ENCODE assay signal across 9 cellular contexts in the genomic region with DNA sequence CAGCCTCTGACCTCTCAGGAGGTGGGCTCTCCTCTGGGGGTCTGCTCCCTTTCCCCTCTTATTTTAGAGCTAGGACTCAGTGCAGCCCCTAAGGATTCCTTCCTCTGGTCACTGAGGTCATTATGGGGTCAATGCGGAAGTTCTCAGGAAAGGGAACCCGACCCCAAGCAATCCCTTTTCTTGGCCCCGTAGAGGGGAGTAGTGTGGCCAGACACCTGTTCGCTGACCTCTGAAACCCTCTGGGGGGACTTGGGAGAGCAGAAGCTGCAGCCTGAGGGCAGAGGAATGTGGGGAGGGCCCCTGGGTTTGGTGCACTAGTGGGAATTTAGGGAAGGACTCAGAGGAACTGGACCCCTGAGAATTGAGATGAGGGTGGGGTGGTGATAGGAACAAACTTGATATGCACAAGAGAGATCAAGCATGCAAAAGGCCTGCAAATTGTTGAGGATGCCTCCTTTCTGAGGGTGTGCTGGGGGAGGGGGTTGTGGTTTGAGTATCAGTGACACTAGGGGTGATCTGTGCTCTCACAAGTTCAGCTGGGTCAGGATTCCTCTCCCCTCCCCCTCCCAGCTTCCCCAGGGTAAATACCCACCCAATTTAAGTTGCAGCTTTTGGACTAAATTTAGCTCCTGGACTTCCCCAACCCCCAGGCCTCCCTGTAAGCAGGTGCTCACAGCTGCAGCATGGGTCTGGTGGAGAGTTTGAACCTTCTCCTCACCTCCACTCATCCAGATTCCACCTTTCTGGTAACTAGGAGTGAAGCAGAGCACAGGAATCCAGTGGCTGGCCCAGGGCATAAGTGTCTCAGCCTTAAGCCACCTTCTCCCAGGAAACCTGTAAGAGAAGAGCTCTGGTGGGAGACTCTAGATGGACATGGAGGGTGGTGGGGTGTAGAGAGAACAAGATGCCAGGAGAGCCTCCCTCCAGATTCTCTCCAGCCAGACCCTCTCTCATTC. TPM values are rescaled to one million over a fixed set of nuclear protein-coding genes. Genes with fewer than 3 reads are reported as not detected.
DNase-seq lines count a peak whose midpoint lies in the region; ATAC-seq and TF ChIP-seq lines count a peak whose summit lies in the region.
"Had no signal": no experiment of that assay in that cellular context is flagged by ENCODE, and none has a peak within 500 bp of the region (broad histone marks: within the 10 kb centered on the region; RNA-seq: fewer than 3 reads in every experiment).

No MANE protein-coding gene starts in this region.

- no peaks in the 10 kb centered on the region for H4K20me1 ChIP-seq in fibroblast of lung (ENCODE audit: control insufficient read depth, extremely low read depth, insufficient read depth, low read length)

- H3K27me3 Mint-ChIP-seq in CD4-positive, alpha-beta T cell = no peaks in the 10 kb centered on the region
- H3K27me3 Mint-ChIP-seq in IgD-negative memory B cell = no peaks in the 10 kb centered on the region

- no peak overlapping the region for H2AFZ ChIP-seq in fibroblast of lung (ENCODE audit: low read length)

- no peaks in the 10 kb centered on the region for H3K9me3 ChIP-seq in CD4-positive, alpha-beta T cell (ENCODE audit: control insufficient read depth, low read length)
- H3K9me3 ChIP-seq in fibroblast of lung (ENCODE audit: control insufficient read depth, insufficient read depth, low read depth, low read length) (no peaks in the 10 kb centered on the region), skeletal muscle tissue (ENCODE audit: control insufficient read depth in 3 of 3, low read length in 3 of 3) (no peaks in the 10 kb centered on the region)

- H3K27ac Mint-ChIP-seq in CD4-positive, alpha-beta T cell = peak overlapping the region; percentile 98
- H3K27ac Mint-ChIP-seq in IgD-negative memory B cell = peak overlapping the region; percentile 98 to 100 (median 99)

- H3K9me3 Mint-ChIP-seq in CD4-positive, alpha-beta T cell = no peaks in the 10 kb centered on the region
- H3K9me3 Mint-ChIP-seq in IgD-negative memory B cell = no peaks in the 10 kb centered on the region

- peaks cover 5% of the 10 kb centered on the region for H3K36me3 ChIP-seq in fibroblast of lung (ENCODE audit: control insufficient read depth, insufficient read depth, low read length)
- H3K36me3 ChIP-seq in skeletal muscle tissue (ENCODE audit: control insufficient read depth in 3 of 3, insufficient read depth in 3 of 3, low read length in 3 of 3) = peaks cover 1 to 5% (median 3%) of the 10 kb centered on the region in 3 donors

- peak; percentile 10 for ATAC-seq in CD4-positive, alpha-beta T cell (ENCODE audit: poor library complexity)
- ATAC-seq in GM21381 (IDR thresholded peaks at IDR 0.05; ENCODE audit: unreplicated experiment) = peak; percentile 32

- H3K4me3 ChIP-seq in fibroblast of lung (replicated peaks in 1 of 4; ENCODE audit: control extremely low read depth in 1 of 4, insufficient read depth in 1 of 4, low read depth in 3 of 4, low read length in 4 of 4) (peak overlapping the region in 1 of 4 experiments; percentile 23), skeletal muscle tissue (ENCODE audit: low read length in 3 of 3) (peak overlapping the region; percentile 84 to 92 (median 87))

- peaks cover 47% of the 10 kb centered on the region for H3K4me1 ChIP-seq in fibroblast of lung (ENCODE audit: control insufficient read depth, extremely low read depth, insufficient read depth, low read length)
- H3K4me1 ChIP-seq in skeletal muscle tissue (ENCODE audit: control insufficient read depth in 3 of 3, insufficient read depth in 3 of 3, low read length in 3 of 3) = peaks cover 72 to 92% (median 81%) of the 10 kb centered on the region in 3 donors

- H3K9ac ChIP-seq in fibroblast of lung (ENCODE audit: insufficient read depth, low read length) (peak overlapping the region; percentile 39), skeletal muscle tissue (ENCODE audit: low read depth in 1 of 3, low read length in 3 of 3) (peak overlapping the region; percentile 97 to 100 (median 99))

- H3K4me3 Mint-ChIP-seq in CD4-positive, alpha-beta T cell = peak overlapping the region; percentile 96
- H3K4me3 Mint-ChIP-seq in IgD-negative memory B cell = peak overlapping the region; percentile 91 to 99 (median 96)

- H3K27me3 ChIP-seq in CD4-positive, alpha-beta T cell (ENCODE audit: control insufficient read depth, insufficient read depth, low read length) = no peaks in the 10 kb centered on the region
- H3K27me3 ChIP-seq in fibroblast of lung (ENCODE audit: control insufficient read depth, insufficient read depth, low read length) (no peaks in the 10 kb centered on the region), skeletal muscle tissue (ENCODE audit: control insufficient read depth in 3 of 3, insufficient read depth in 3 of 3, low read length in 3 of 3) (no peaks in the 10 kb centered on the region)

- H3K4me2 ChIP-seq in fibroblast of lung (ENCODE audit: extremely low read depth, insufficient read depth, low read length) = peak overlapping the region; percentile 44

- TF ChIP-seq CTCF in CD4-positive, alpha-beta T cell (IDR thresholded peaks at IDR 0.05) = no peak
- no peak for TF ChIP-seq CTCF in fibroblast of lung (conservative IDR thresholded peaks at IDR 0.05 in 1 of 2, IDR thresholded peaks at IDR 0.05 in 1 of 2; ENCODE audit: low read depth in 1 of 2, low read length in 2 of 2)

- DNase-seq in CD4-positive, alpha-beta T cell = peak; percentile 41 to 81 (median 64)
- DNase-seq in activated CD8-positive, alpha-beta memory T cell treated with anti-CD3 and anti-CD28 coated beads, Interleukin-2, amount 50 U/mL, for 4 hours = peak; percentile 72
- DNase-seq in fibroblast of lung (ENCODE audit: low read depth in 2 of 2) (no peak), epidermal melanocyte (ENCODE audit: insufficient read length, low spot score) (no peak), NCI-H2081 treated with DMSO at 0.1 percent for 48 hours (lab: John Stamatoyannopoulos, UW) (no peak)

- peaks cover 70% of the 10 kb centered on the region for H3K4me1 Mint-ChIP-seq in CD4-positive, alpha-beta T cell (ENCODE audit: low read depth)
- H3K4me1 Mint-ChIP-seq in IgD-negative memory B cell = peaks cover 27 to 44% (median 32%) of the 10 kb centered on the region in 3 donors

- POLR2A ChIA-PET in CD4-positive, alpha-beta T cell (lab: Charles Lee) = interaction anchor here (0.9 to 14.5 kb wide), 22 partner anchors 11 to 676 kb away, joined by 3 to 1538 read pairs (median 6); partner anchors contain the start of genes ADAMTSL4, ENSA, FALEC and GOLPH3L

- intact Hi-C loops in CD4-positive, alpha-beta T cell (cut with DNase I, micrococcal nuclease) = loop anchor here (1.0 to 5.0 kb wide), 5 partner anchors 11 to 435 kb away; partner anchors contain the start of gene GOLPH3L (in 1 of the 2)

- H3K36me3 Mint-ChIP-seq in CD4-positive, alpha-beta T cell (ENCODE audit: low read depth) = peaks cover 35% of the 10 kb centered on the region
- peaks cover 3% of the 10 kb centered on the region for H3K36me3 Mint-ChIP-seq in IgD-negative memory B cell

- CTCF ChIA-PET in CD4-positive, alpha-beta T cell (lab: Charles Lee) = interaction anchor here (0.5 to 6.4 kb wide), 5 partner anchors 12 to 59 kb away, joined by 3 to 183 read pairs (median 28); partner anchors contain the start of gene MCL1

- peak overlapping the region; percentile 97 for H3K27ac ChIP-seq in CD4-positive, alpha-beta T cell (ENCODE audit: low read depth, low read length)
- H3K27ac ChIP-seq in fibroblast of lung (ENCODE audit: insufficient read depth, low read length) = peak overlapping the region; percentile 100
- peak overlapping the region; percentile 100 for H3K27ac ChIP-seq in skeletal muscle tissue (ENCODE audit: low read depth, low read length)

- peaks cover 33% of the 10 kb centered on the region for H3K79me2 ChIP-seq in fibroblast of lung (ENCODE audit: control insufficient read depth, insufficient read depth, low read length)

RNA-seq across cellular contexts. Expression of gene ADAMTSL4, which starts 13.5 kb away (rescaled TPM):
- under 1 TPM; 0.16 to 0.22 TPM for total RNA-seq in CD4-positive, alpha-beta T cell
- polyA plus RNA-seq in IgD-negative memory B cell = 0.30 TPM
- 6.4 and 13.0 TPM in 2 replicates for total RNA-seq in fibroblast of lung
- 7.3 and 19.8 TPM in 2 replicates for polyA plus RNA-seq in fibroblast of lung
- polyA plus RNA-seq in fibroblast of lung (2012) = 12.6 and 25.9 TPM in 2 replicates
- polyA minus RNA-seq in fibroblast of lung (ENCODE audit: low replicate concordance) = 16.6 and 30.2 TPM in 2 replicates
- 12.0 TPM for total RNA-seq in skeletal muscle tissue

RNA-seq across cellular contexts. Expression of gene MCL1, which starts 16.7 kb away (rescaled TPM):
- 100 to 1,000 TPM; 737 to 747 TPM for total RNA-seq in CD4-positive, alpha-beta T cell
- polyA plus RNA-seq in IgD-negative memory B cell = 99.6 TPM
- total RNA-seq in fibroblast of lung = 232 and 233 TPM in 2 replicates
- 108 and 136 TPM in 2 replicates for polyA plus RNA-seq in fibroblast of lung
- 105 and 138 TPM in 2 replicates for polyA plus RNA-seq in fibroblast of lung (2012)
- polyA minus RNA-seq in fibroblast of lung (ENCODE audit: low replicate concordance) = 24.4 and 91.5 TPM in 2 replicates
- total RNA-seq in skeletal muscle tissue = 157 TPM

RNA-seq across cellular contexts. Expression of gene FALEC, which starts 47.1 kb away (rescaled TPM):
- total RNA-seq in CD4-positive, alpha-beta T cell = not detected
- 1.0 TPM for polyA plus RNA-seq in IgD-negative memory B cell
- 0.83 and 1.0 TPM in 2 replicates for total RNA-seq in fibroblast of lung
- polyA plus RNA-seq in fibroblast of lung = 0.15 TPM in 1 of 2 replicates, not detected in the other
- polyA plus RNA-seq in fibroblast of lung (2012) = not detected in 2 replicates
- polyA minus RNA-seq in fibroblast of lung (ENCODE audit: low replicate concordance) = not detected in 2 replicates
- not detected for total RNA-seq in skeletal muscle tissue
- total RNA-seq: subcutaneous adipose tissue had no signal

RNA-seq across cellular contexts. Expression of gene ECM1, which starts 54.8 kb away (rescaled TPM):
- under 1 TPM in 1 of 2 experiments, not detected in 1; 0.31 TPM for total RNA-seq in CD4-positive, alpha-beta T cell
- 0.11 TPM for polyA plus RNA-seq in IgD-negative memory B cell
- total RNA-seq in fibroblast of lung = 7.7 and 25.1 TPM in 2 replicates
- polyA plus RNA-seq in fibroblast of lung = 108 and 137 TPM in 2 replicates
- 171 and 192 TPM in 2 replicates for polyA plus RNA-seq in fibroblast of lung (2012)
- polyA minus RNA-seq in fibroblast of lung (ENCODE audit: low replicate concordance) = 162 and 245 TPM in 2 replicates
- total RNA-seq in skeletal muscle tissue = 0.52 TPM

Comparison
In these comparisons a context has a peak if more than half of its experiments do, and no peak if none do; other contexts are left out.
1. DNase-seq: peak in CD4-positive, alpha-beta T cell (10 of 10) and activated CD8-positive, alpha-beta memory T cell treated with anti-CD3 and anti-CD28 coated beads, Interleukin-2, amount 50 U/mL, for 4 hours (single experiment); none in fibroblast of lung (0 of 2), epidermal melanocyte (single experiment) and NCI-H2081 treated with DMSO at 0.1 percent for 48 hours (single experiment).
2. Peak in every context shown above with its lines, with median percentiles within 50 percentile points of each other: H3K27ac ChIP-seq.